24 cellular contexts compared by ENCODE assay signal in the genomic region with DNA sequence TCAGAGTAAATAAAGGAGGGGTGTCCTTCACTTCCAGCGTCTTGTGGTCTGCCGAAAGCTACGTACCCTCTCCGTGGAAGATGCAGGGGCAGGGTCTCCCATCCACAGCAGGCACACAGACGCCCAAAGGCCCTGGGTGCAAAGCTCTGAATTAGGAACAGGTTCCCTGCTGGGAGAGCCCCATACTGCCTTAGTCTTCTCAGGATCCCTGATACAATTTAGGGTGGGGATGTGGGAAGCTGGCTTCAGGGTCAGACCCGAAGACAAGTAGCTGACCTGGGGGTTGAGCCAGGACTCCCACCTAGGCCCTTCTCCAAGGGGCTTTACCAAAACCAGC.
"Had no signal": no experiment of that assay in that cellular context is flagged by ENCODE, and none has a peak within 500 bp of the region (broad histone marks: within the 10 kb centered on the region; RNA-seq: fewer than 3 reads in every experiment).

No MANE protein-coding gene starts in this region.

- H3K27ac Mint-ChIP-seq: dendritic cell treated with granulocyte-macrophage colony-stimulating factor and Interleukin-4, amounts not matched to agents 40 ng/mL and 50 ng/mL, for 4 days; memory B cell; natural killer cell; progenitor cell of endocrine pancreas; stimulated activated effector memory CD8-positive, alpha-beta T cell treated with anti-CD3 and anti-CD28 coated beads, Interleukin-12 subunit alpha, Interleukin-12 subunit beta, amount 100 ng/mL, for 72 hours had no signal

- H3K27me3 ChIP-seq: pancreas, stomach, thyroid gland had no signal

- H3K4me3 Mint-ChIP-seq: dendritic cell treated with granulocyte-macrophage colony-stimulating factor and Interleukin-4, amounts not matched to agents 40 ng/mL and 50 ng/mL, for 4 days; memory B cell; natural killer cell; stimulated activated effector memory CD8-positive, alpha-beta T cell treated with anti-CD3 and anti-CD28 coated beads, Interleukin-12 subunit alpha, Interleukin-12 subunit beta, amount 100 ng/mL, for 72 hours had no signal

- H3K4me3 ChIP-seq: esophagus squamous epithelium, heart right ventricle, lung, pancreas, stomach, thyroid gland had no signal

- H3K9me3 Mint-ChIP-seq: dendritic cell treated with granulocyte-macrophage colony-stimulating factor and Interleukin-4, amounts not matched to agents 40 ng/mL and 50 ng/mL, for 4 days; memory B cell; natural killer cell; stimulated activated effector memory CD8-positive, alpha-beta T cell treated with anti-CD3 and anti-CD28 coated beads, Interleukin-12 subunit alpha, Interleukin-12 subunit beta, amount 100 ng/mL, for 72 hours had no signal

- H3K4me1 Mint-ChIP-seq: memory B cell; natural killer cell; stimulated activated effector memory CD8-positive, alpha-beta T cell treated with anti-CD3 and anti-CD28 coated beads, Interleukin-12 subunit alpha, Interleukin-12 subunit beta, amount 100 ng/mL, for 72 hours had no signal

- H3K36me3 ChIP-seq: esophagus squamous epithelium, heart right ventricle, neutrophil, pancreas, stomach, thyroid gland had no signal

- H3K4me1 ChIP-seq: esophagus squamous epithelium, heart right ventricle had no signal

- DNase-seq: cerebellar nuclear complex; effector memory CD4-positive, alpha-beta T cell; erythroblast; esophagus squamous epithelium; foreskin melanocyte; glutamatergic neuron; heart right ventricle; natural killer cell; pancreas; stimulated activated CD4-positive, alpha-beta T cell treated with anti-CD3 and anti-CD28 coated beads, Interleukin-2, amount 100 ng/mL, for 24 hours; stimulated activated CD4-positive, alpha-beta T cell treated with anti-CD3 and anti-CD28 coated beads, Interleukin-4, amount 100 ng/mL, for 24 hours; stimulated activated naive CD4-positive, alpha-beta T cell treated with Interleukin-2 at 50 U/mL for 16 hours; stomach; thyroid gland; trophoblast cell had no signal

- ATAC-seq: heart right ventricle, natural killer cell, pancreas, sciatic nerve had no signal

- H3K36me3 Mint-ChIP-seq: memory B cell; natural killer cell; stimulated activated effector memory CD8-positive, alpha-beta T cell treated with anti-CD3 and anti-CD28 coated beads, Interleukin-12 subunit alpha, Interleukin-12 subunit beta, amount 100 ng/mL, for 72 hours had no signal

- H3K27ac ChIP-seq: esophagus squamous epithelium, heart right ventricle, neutrophil, pancreas, stomach, thyroid gland had no signal

- H3K9me3 ChIP-seq: esophagus squamous epithelium, heart right ventricle, neutrophil, pancreas, stomach, thyroid gland had no signal

- FAIRE-seq: endometrium, kidney, pancreas had no signal
